In the genomic region with DNA sequence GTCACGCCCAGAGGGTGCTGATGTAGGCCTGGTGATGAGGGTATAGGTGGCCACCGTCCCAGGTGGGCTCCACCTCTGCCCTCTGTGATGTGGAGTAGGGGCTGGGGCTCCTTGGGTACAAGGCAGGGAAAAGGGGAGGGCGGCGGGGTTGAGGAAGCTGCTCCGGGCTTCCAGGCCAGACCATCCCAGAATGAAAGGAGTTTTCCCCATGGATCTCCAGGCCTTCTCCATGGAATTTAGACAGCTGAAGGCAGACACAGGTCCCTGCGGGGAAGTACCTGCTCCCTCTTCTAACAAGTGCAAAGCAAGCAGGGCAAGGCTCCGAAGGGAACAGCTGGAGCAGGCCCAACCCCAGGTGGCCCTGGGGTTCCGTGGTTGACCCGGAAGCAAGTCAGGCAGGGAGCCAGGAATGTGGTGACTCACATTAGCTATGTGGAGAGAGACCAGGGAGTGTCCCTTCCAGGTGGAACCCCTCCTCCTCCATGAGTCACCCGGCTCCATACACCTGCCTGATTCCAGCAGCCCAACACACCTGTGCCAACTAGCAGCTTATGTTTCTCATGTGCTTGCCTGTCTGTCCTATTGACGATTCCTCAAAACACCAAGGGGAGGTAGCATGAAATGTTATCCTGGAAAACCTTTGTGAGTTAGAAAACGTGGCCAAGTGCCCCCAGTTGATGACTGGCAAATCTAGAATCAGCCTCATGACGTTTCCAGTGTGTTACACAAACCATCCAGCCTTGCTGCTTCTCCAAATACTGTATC, we compare ENCODE assay signal across 1 cellular context.
TF ChIP-seq lines count a peak whose summit lies in the region.

No MANE protein-coding gene starts in this region.

TF ChIP-seq in HEK293, 187 proteins besides CTCF, POLR2A, EP300 and RAD21 (continued from another document and continues in another):
- TF ChIP-seq, protein P1, sequence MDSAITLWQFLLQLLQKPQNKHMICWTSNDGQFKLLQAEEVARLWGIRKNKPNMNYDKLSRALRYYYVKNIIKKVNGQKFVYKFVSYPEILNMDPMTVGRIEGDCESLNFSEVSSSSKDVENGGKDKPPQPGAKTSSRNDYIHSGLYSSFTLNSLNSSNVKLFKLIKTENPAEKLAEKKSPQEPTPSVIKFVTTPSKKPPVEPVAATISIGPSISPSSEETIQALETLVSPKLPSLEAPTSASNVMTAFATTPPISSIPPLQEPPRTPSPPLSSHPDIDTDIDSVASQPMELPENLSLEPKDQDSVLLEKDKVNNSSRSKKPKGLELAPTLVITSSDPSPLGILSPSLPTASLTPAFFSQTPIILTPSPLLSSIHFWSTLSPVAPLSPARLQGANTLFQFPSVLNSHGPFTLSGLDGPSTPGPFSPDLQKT (IDR thresholded peaks at IDR 0.05; ENCODE audit: borderline replicate concordance, low read depth, low read length) = no peak
- TF ChIP-seq ZNF843 (tag by site-specific recombination; IDR thresholded peaks at IDR 0.05) (no peak), ZSCAN16 (tag by site-specific recombination; IDR thresholded peaks at IDR 0.05) (no peak), ZNF48 (tag by site-specific recombination; IDR thresholded peaks at IDR 0.05) (no peak), YY2 (tag by site-specific recombination; IDR thresholded peaks at IDR 0.05) (no peak), ZNF707 (tag by site-specific recombination; IDR thresholded peaks at IDR 0.05) (no peak), ZNF791 (tag by site-specific recombination; IDR thresholded peaks at IDR 0.05) (no peak), ZNF677 (tag by site-specific recombination; IDR thresholded peaks at IDR 0.05) (no peak), ZNF341 (tag by site-specific recombination; IDR thresholded peaks at IDR 0.05; ENCODE audit: low read depth) (no peak), BCL11A (tag by site-specific recombination; IDR thresholded peaks at IDR 0.05; ENCODE audit: low read depth) (no peak), PRDM1 (tag by site-specific recombination; IDR thresholded peaks at IDR 0.05) (no peak), ZNF600 (tag by site-specific recombination; IDR thresholded peaks at IDR 0.05) (no peak), ZNF37A (tag by site-specific recombination; IDR thresholded peaks at IDR 0.05) (no peak), TRIM28 (IDR thresholded peaks at IDR 0.05; ENCODE audit: borderline replicate concordance, low read length) (no peak), ZNF23 (tag by site-specific recombination; IDR thresholded peaks at IDR 0.05; ENCODE audit: borderline replicate concordance) (no peak), ZNF292 (tag by site-specific recombination; IDR thresholded peaks at IDR 0.05; ENCODE audit: borderline replicate concordance, low read depth) (no peak), GLIS2 (tag by site-specific recombination; IDR thresholded peaks at IDR 0.05) (peak; percentile 61), ZNF473 (tag by site-specific recombination; IDR thresholded peaks at IDR 0.05) (no peak), OVOL3 (tag by site-specific recombination; IDR thresholded peaks at IDR 0.05) (no peak), ZNF658 (tag by site-specific recombination; IDR thresholded peaks at IDR 0.05) (no peak), OSR2 (tag by site-specific recombination; IDR thresholded peaks at IDR 0.05) (no peak), ZNF423 (tag by site-specific recombination; IDR thresholded peaks at IDR 0.05) (no peak), ZEB2 (tag by site-specific recombination; IDR thresholded peaks at IDR 0.05) (peak; percentile 48; the same call in 1 of the 2 replicates), ZNF449 (tag by site-specific recombination; IDR thresholded peaks at IDR 0.05) (no peak), ZNF501 (tag by site-specific recombination; IDR thresholded peaks at IDR 0.05) (no peak), ZNF248 (tag by site-specific recombination; IDR thresholded peaks at IDR 0.05) (no peak), ZNF585B (tag by site-specific recombination; IDR thresholded peaks at IDR 0.05) (no peak), ZNF121 (tag by site-specific recombination; IDR thresholded peaks at IDR 0.05) (no peak), ZNF544 (tag by site-specific recombination; IDR thresholded peaks at IDR 0.05) (no peak), ZNF274 (IDR thresholded peaks at IDR 0.05; ENCODE audit: low read length) (no peak), ZNF274 (tag by site-specific recombination; IDR thresholded peaks at IDR 0.05; ENCODE audit: borderline replicate concordance) (no peak), ZNF155 (tag by site-specific recombination; IDR thresholded peaks at IDR 0.05) (no peak), SETDB1 (IDR thresholded peaks at IDR 0.05; ENCODE audit: insufficient read length, low read length) (no peak), ZSCAN4 (tag by site-specific recombination; IDR thresholded peaks at IDR 0.05) (no peak), KLF1 (tag by site-specific recombination; IDR thresholded peaks at IDR 0.05) (peak; percentile 52; the same call in 1 of the 2 replicates)
- TF ChIP-seq, protein P2, sequence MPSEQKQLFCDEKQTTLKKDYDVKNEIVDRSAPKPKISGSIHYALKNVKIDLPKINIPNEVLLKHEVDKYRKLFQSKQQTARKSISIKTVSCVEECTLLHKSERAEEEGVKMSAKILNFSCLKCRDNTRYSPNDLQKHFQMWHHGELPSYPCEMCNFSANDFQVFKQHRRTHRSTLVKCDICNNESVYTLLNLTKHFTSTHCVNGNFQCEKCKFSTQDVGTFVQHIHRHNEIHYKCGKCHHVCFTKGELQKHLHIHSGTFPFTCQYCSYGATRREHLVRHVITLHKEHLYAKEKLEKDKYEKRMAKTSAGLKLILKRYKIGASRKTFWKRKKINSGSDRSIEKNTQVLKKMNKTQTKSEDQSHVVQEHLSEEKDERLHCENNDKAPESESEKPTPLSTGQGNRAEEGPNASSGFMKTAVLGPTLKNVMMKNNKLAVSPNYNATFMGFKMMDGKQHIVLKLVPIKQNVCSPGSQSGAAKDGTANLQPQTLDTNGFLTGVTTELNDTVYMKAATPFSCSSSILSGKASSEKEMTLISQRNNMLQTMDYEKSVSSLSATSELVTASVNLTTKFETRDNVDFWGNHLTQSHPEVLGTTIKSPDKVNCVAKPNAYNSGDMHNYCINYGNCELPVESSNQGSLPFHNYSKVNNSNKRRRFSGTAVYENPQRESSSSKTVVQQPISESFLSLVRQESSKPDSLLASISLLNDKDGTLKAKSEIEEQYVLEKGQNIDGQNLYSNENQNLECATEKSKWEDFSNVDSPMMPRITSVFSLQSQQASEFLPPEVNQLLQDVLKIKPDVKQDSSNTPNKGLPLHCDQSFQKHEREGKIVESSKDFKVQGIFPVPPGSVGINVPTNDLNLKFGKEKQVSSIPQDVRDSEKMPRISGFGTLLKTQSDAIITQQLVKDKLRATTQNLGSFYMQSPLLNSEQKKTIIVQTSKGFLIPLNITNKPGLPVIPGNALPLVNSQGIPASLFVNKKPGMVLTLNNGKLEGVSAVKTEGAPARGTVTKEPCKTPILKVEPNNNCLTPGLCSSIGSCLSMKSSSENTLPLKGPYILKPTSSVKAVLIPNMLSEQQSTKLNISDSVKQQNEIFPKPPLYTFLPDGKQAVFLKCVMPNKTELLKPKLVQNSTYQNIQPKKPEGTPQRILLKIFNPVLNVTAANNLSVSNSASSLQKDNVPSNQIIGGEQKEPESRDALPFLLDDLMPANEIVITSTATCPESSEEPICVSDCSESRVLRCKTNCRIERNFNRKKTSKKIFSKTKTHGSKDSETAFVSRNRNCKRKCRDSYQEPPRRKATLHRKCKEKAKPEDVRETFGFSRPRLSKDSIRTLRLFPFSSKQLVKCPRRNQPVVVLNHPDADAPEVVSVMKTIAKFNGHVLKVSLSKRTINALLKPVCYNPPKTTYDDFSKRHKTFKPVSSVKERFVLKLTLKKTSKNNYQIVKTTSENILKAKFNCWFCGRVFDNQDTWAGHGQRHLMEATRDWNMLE (tag by site-specific recombination; conservative IDR thresholded peaks at IDR 0.05; ENCODE audit: low read depth) = no peak; the same call in 1 of the 2 replicates
- TF ChIP-seq, protein P3, sequence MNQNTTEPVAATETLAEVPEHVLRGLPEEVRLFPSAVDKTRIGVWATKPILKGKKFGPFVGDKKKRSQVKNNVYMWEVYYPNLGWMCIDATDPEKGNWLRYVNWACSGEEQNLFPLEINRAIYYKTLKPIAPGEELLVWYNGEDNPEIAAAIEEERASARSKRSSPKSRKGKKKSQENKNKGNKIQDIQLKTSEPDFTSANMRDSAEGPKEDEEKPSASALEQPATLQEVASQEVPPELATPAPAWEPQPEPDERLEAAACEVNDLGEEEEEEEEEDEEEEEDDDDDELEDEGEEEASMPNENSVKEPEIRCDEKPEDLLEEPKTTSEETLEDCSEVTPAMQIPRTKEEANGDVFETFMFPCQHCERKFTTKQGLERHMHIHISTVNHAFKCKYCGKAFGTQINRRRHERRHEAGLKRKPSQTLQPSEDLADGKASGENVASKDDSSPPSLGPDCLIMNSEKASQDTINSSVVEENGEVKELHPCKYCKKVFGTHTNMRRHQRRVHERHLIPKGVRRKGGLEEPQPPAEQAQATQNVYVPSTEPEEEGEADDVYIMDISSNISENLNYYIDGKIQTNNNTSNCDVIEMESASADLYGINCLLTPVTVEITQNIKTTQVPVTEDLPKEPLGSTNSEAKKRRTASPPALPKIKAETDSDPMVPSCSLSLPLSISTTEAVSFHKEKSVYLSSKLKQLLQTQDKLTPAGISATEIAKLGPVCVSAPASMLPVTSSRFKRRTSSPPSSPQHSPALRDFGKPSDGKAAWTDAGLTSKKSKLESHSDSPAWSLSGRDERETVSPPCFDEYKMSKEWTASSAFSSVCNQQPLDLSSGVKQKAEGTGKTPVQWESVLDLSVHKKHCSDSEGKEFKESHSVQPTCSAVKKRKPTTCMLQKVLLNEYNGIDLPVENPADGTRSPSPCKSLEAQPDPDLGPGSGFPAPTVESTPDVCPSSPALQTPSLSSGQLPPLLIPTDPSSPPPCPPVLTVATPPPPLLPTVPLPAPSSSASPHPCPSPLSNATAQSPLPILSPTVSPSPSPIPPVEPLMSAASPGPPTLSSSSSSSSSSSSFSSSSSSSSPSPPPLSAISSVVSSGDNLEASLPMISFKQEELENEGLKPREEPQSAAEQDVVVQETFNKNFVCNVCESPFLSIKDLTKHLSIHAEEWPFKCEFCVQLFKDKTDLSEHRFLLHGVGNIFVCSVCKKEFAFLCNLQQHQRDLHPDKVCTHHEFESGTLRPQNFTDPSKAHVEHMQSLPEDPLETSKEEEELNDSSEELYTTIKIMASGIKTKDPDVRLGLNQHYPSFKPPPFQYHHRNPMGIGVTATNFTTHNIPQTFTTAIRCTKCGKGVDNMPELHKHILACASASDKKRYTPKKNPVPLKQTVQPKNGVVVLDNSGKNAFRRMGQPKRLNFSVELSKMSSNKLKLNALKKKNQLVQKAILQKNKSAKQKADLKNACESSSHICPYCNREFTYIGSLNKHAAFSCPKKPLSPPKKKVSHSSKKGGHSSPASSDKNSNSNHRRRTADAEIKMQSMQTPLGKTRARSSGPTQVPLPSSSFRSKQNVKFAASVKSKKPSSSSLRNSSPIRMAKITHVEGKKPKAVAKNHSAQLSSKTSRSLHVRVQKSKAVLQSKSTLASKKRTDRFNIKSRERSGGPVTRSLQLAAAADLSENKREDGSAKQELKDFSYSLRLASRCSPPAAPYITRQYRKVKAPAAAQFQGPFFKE (tag by site-specific recombination; IDR thresholded peaks at IDR 0.05; ENCODE audit: borderline replicate concordance) = no peak
- TF ChIP-seq, protein P4, sequence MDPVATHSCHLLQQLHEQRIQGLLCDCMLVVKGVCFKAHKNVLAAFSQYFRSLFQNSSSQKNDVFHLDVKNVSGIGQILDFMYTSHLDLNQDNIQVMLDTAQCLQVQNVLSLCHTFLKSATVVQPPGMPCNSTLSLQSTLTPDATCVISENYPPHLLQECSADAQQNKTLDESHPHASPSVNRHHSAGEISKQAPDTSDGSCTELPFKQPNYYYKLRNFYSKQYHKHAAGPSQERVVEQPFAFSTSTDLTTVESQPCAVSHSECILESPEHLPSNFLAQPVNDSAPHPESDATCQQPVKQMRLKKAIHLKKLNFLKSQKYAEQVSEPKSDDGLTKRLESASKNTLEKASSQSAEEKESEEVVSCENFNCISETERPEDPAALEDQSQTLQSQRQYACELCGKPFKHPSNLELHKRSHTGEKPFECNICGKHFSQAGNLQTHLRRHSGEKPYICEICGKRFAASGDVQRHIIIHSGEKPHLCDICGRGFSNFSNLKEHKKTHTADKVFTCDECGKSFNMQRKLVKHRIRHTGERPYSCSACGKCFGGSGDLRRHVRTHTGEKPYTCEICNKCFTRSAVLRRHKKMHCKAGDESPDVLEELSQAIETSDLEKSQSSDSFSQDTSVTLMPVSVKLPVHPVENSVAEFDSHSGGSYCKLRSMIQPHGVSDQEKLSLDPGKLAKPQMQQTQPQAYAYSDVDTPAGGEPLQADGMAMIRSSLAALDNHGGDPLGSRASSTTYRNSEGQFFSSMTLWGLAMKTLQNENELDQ (tag by site-specific recombination; IDR thresholded peaks at IDR 0.05; ENCODE audit: low read depth) = no peak
- TF ChIP-seq, protein P5, sequence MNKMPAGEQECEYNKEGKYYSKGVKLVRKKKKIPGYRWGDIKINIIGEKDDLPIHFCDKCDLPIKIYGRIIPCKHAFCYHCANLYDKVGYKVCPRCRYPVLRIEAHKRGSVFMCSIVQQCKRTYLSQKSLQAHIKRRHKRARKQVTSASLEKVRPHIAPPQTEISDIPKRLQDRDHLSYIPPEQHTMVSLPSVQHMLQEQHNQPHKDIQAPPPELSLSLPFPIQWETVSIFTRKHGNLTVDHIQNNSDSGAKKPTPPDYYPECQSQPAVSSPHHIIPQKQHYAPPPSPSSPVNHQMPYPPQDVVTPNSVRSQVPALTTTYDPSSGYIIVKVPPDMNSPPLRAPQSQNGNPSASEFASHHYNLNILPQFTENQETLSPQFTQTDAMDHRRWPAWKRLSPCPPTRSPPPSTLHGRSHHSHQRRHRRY (tag by site-specific recombination; IDR thresholded peaks at IDR 0.05) = no peak
- TF ChIP-seq, protein P6, sequence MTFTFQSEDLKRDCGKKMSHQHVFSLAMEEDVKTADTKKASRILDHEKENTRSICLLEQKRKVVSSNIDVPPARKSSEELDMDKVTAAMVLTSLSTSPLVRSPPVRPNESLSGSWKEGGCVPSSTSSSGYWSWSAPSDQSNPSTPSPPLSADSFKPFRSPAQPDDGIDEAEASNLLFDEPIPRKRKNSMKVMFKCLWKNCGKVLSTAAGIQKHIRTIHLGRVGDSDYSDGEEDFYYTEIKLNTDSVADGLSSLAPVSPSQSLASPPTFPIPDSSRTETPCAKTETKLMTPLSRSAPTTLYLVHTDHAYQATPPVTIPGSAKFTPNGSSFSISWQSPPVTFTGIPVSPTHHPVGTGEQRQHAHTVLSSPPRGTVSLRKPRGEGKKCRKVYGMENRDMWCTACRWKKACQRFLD (tag by site-specific recombination; IDR thresholded peaks at IDR 0.05) = no peak
